16 cellular contexts compared by ENCODE assay signal in the genomic region with DNA sequence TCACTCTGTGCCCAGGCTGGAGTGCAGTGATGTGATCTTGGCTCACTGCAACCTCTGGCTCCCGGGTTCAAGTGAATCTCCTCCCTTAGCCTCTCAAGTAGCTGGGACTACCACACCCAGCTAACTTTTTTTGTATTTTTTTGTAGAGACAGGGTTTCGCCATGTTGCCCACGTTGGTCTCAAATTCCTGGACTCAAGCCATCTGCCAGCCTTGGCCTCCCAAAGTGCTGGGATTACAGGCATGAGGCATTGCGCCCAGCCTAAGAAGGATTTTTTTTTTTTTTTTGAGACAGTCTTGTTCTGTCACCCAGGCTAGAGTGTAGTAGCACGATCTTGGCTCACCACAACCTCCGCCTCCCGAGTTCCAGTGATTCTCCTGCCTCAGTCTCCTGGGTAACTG. TPM values are rescaled to one million over a fixed set of nuclear protein-coding genes. Genes with fewer than 3 reads are reported as not detected.
DNase-seq lines count a peak whose midpoint lies in the region; ATAC-seq, FAIRE-seq and TF ChIP-seq lines count a peak whose summit lies in the region.
"Not testable (repeated sequence)": the region's sequence is repeated elsewhere in the genome, so short reads cannot be mapped to it uniquely, and the experiment has no call there.
"Had no signal": no experiment of that assay in that cellular context is flagged by ENCODE, and none has a peak within 500 bp of the region (broad histone marks: within the 10 kb centered on the region; RNA-seq: fewer than 3 reads in every experiment).

No MANE protein-coding gene starts in this region.

- not testable (repeated sequence) for TF ChIP-seq POLR2A in GM12878 (IDR thresholded peaks at IDR 0.05; ENCODE audit: low read depth, low read length)

- H3K27ac ChIP-seq in OCI-LY3 (ENCODE audit: low read length) = peak overlapping the region; percentile 51
- H3K27ac ChIP-seq in GM12878 (ENCODE audit: control insufficient read depth, insufficient read depth) = not testable (repeated sequence)
- peak overlapping the region; percentile 52 to 69 for H3K27ac ChIP-seq in esophagus (ENCODE audit: low read depth in 2 of 2, low read length in 1 of 2)
- peak overlapping the region; percentile 74 for H3K27ac ChIP-seq in foreskin keratinocyte
- H3K27ac ChIP-seq in smooth muscle cell (ENCODE audit: low read depth) = peak overlapping the region; percentile 76

- peak overlapping the region; percentile 47 for H3K27ac Mint-ChIP-seq in activated CD8-positive, alpha-beta memory T cell treated with anti-CD3 and anti-CD28 coated beads, Interleukin-2, amount 10 ng/mL, durations not matched to agents 7 days and 5 days

- RAD21 ChIA-PET in GM12878 (lab: Charles Lee; ENCODE audit: unreplicated experiment) = interaction anchor here (0.9 to 2.2 kb wide), 4 partner anchors 22 to 55 kb away, joined by 3 to 6 read pairs (median 4); no protein-coding TSS in a partner anchor

- H3K4me3 Mint-ChIP-seq in activated CD8-positive, alpha-beta memory T cell treated with anti-CD3 and anti-CD28 coated beads, Interleukin-2, amount 10 ng/mL, durations not matched to agents 7 days and 5 days = not testable (repeated sequence)

- not testable (repeated sequence) for TF ChIP-seq EP300 in GM12878 (IDR thresholded peaks at IDR 0.05; ENCODE audit: borderline replicate concordance in 1 of 2, control insufficient read depth in 1 of 2, low read depth in 2 of 2, low read length in 2 of 2)

- peak overlapping the region; percentile 50 for H3K4me2 ChIP-seq in OCI-LY3 (ENCODE audit: low read length)
- H3K4me2 ChIP-seq in GM12878 (ENCODE audit: control insufficient read depth, insufficient read depth) = not testable (repeated sequence)
- peak overlapping the region; percentile 66 for H3K4me2 ChIP-seq in smooth muscle cell

- H2AFZ ChIP-seq in OCI-LY3 (ENCODE audit: low read depth, low read length) = 0 out of 2 replicates have a peak overlapping the region, but pooled peaks have one; percentile 66
- H2AFZ ChIP-seq in GM12878 (ENCODE audit: control insufficient read depth, low read depth, low read length) = not testable (repeated sequence)
- H2AFZ ChIP-seq in smooth muscle cell (ENCODE audit: low read depth) = peak overlapping the region; percentile 91

- not testable (repeated sequence) for H3K27me3 ChIP-seq in OCI-LY3 (ENCODE audit: low read depth, low read length); GM12878 (replicated peaks in 1 of 2; ENCODE audit: control insufficient read depth in 2 of 2, insufficient read depth in 2 of 2, low read length in 1 of 2); bronchial epithelial cell (ENCODE audit: control insufficient read depth, insufficient read depth, low read length); esophagus (ENCODE audit: control insufficient read depth in 1 of 2, insufficient read depth in 2 of 2, low read length in 2 of 2); foreskin keratinocyte; smooth muscle cell (ENCODE audit: low read depth)

- TF ChIP-seq CTCF in OCI-LY3 (IDR thresholded peaks at IDR 0.05; ENCODE audit: low read depth, low read length); GM12878 (IDR thresholded peaks at IDR 0.05 in 2 of 3, conservative IDR thresholded peaks at IDR 0.05 in 1 of 3; ENCODE audit: control insufficient read depth in 2 of 3, extremely low read depth in 1 of 3, insufficient read depth in 1 of 3, low read depth in 3 of 3, low read length in 3 of 3); bronchial epithelial cell (IDR thresholded peaks at IDR 0.05; ENCODE audit: insufficient read depth, low read length, severe bottlenecking); foreskin keratinocyte (conservative IDR thresholded peaks at IDR 0.05); smooth muscle cell (IDR thresholded peaks at IDR 0.05; ENCODE audit: borderline replicate concordance, insufficient read depth, poor library complexity, severe bottlenecking): not testable (repeated sequence)

- CTCF ChIA-PET in activated CD8-positive, alpha-beta memory T cell treated with anti-CD3 and anti-CD28 coated beads, Interleukin-2, amount 10 ng/mL, durations not matched to agents 7 days and 5 days (lab: Charles Lee) = not testable (repeated sequence)
- CTCF ChIA-PET in GM12878 (lab: Yijun Ruan, JAX) = interaction anchor here (0.9 to 1.4 kb wide), 3 partner anchors 14 to 204 kb away, joined by 3 to 4 read pairs (median 3); no protein-coding TSS in a partner anchor

- not testable (repeated sequence) for H3K79me2 ChIP-seq in OCI-LY3 (ENCODE audit: low read length); GM12878 (ENCODE audit: control insufficient read depth, insufficient read depth, low read length); smooth muscle cell (ENCODE audit: low read depth)

- not testable (repeated sequence) for DNase-seq in activated CD8-positive, alpha-beta memory T cell treated with anti-CD3 and anti-CD28 coated beads, Interleukin-2, amount 10 ng/mL, durations not matched to agents 7 days and 5 days; GM12878 (ENCODE audit: low read depth, low spot score); foreskin keratinocyte; smooth muscle cell (lab: John Stamatoyannopoulos, UW; ENCODE audit: unreplicated experiment)
- peak; percentile 78 for DNase-seq in bronchial epithelial cell (ENCODE audit: low read depth)

- in situ Hi-C loops in GM12878 (cut with MboI) = not testable (repeated sequence)

- H3K9ac ChIP-seq in OCI-LY3 (ENCODE audit: low read length) = peak overlapping the region; percentile 25; the same call in 1 of the 2 replicates
- not testable (repeated sequence) for H3K9ac ChIP-seq in GM12878 (ENCODE audit: control insufficient read depth, insufficient read depth, low read length)
- H3K9ac ChIP-seq in smooth muscle cell (ENCODE audit: low read depth) = peak overlapping the region; percentile 21

- H3K9me3 ChIP-seq in OCI-LY3 (ENCODE audit: insufficient read depth, low read length); GM12878 (replicated peaks; ENCODE audit: control insufficient read depth, insufficient read depth, low read length); esophagus (ENCODE audit: control insufficient read depth in 2 of 2, insufficient read depth in 1 of 2, low read depth in 1 of 2, low read length in 1 of 2); smooth muscle cell (replicated peaks; ENCODE audit: low read depth): not testable (repeated sequence)

- 37% methylated on average over 7 of the region's 7 CpGs for WGBS in GM12878 (ENCODE audit: insufficient coverage, insufficient replicate concordance, low lambda C conversion rate, missing lambda C conversion rate)
- 56 to 70% methylated on average over 7 of the region's 7 CpGs for WGBS in esophagus, 2 donors
- 82% methylated on average over 7 of the region's 7 CpGs for WGBS in smooth muscle cell (ENCODE audit: low lambda C conversion rate)

- POLR2A ChIA-PET in GM12878 (lab: Charles Lee) = not testable (repeated sequence)

- SMC1A ChIA-PET in GM12878 (lab: Charles Lee; ENCODE audit: uncharacterized antibody, unreplicated experiment) = interaction anchor here (0.8 to 2.6 kb wide), 11 partner anchors 9 to 318 kb away, joined by 3 to 9 read pairs (median 3); no protein-coding TSS in a partner anchor

- H3K9me3 Mint-ChIP-seq in activated CD8-positive, alpha-beta memory T cell treated with anti-CD3 and anti-CD28 coated beads, Interleukin-2, amount 10 ng/mL, durations not matched to agents 7 days and 5 days (ENCODE audit: low read depth) = not testable (repeated sequence)

- peaks cover 14% of the 10 kb centered on the region for H3K27me3 Mint-ChIP-seq in activated CD8-positive, alpha-beta memory T cell treated with anti-CD3 and anti-CD28 coated beads, Interleukin-2, amount 10 ng/mL, durations not matched to agents 7 days and 5 days

- not testable (repeated sequence) for FAIRE-seq in GM12878 (lab: Jason Lieb, UNC); bronchial epithelial cell (lab: Jason Lieb, UNC)

- peaks cover 20% of the 10 kb centered on the region for H3K4me1 ChIP-seq in OCI-LY3 (ENCODE audit: low read length)
- H3K4me1 ChIP-seq in GM12878 (ENCODE audit: control insufficient read depth, insufficient read depth, low read length); esophagus (ENCODE audit: control insufficient read depth in 2 of 2, insufficient read depth in 2 of 2, low read length in 1 of 2); smooth muscle cell (ENCODE audit: low read depth): not testable (repeated sequence)
- H3K4me1 ChIP-seq in foreskin keratinocyte = peaks cover 29% of the 10 kb centered on the region

- not testable (repeated sequence) for TF ChIP-seq RAD21 in GM12878 (IDR thresholded peaks at IDR 0.05; ENCODE audit: insufficient read depth, low read depth, low read length)

- ATAC-seq in GM18511 (IDR thresholded peaks at IDR 0.05; ENCODE audit: unreplicated experiment) (peak; percentile 3), foreskin keratinocyte (peak; percentile 13)
- ATAC-seq in activated CD8-positive, alpha-beta memory T cell treated with anti-CD3 and anti-CD28 coated beads, Interleukin-2, amount 10 ng/mL, durations not matched to agents 7 days and 5 days; GM12878: not testable (repeated sequence)

- not testable (repeated sequence) for H4K20me1 ChIP-seq in OCI-LY3 (ENCODE audit: insufficient read depth, low read length); GM12878 (ENCODE audit: control insufficient read depth, insufficient read depth); smooth muscle cell (ENCODE audit: low read depth)

- H3K4me3 ChIP-seq in OCI-LY3 (ENCODE audit: low read length) (0 out of 2 replicates have a peak overlapping the region, but pooled peaks have one; percentile 17), bronchial epithelial cell (ENCODE audit: low read depth, low read length) (peak overlapping the region; percentile 14)
- not testable (repeated sequence) for H3K4me3 ChIP-seq in GM12878; esophagus (ENCODE audit: low read depth in 1 of 2, low read length in 2 of 2); smooth muscle cell

- H3K4me1 Mint-ChIP-seq in activated CD8-positive, alpha-beta memory T cell treated with anti-CD3 and anti-CD28 coated beads, Interleukin-2, amount 10 ng/mL, durations not matched to agents 7 days and 5 days = not testable (repeated sequence)

- TSS peak; percentile 70 for BruUV-seq in GM12878 (replicated peaks; lab: Mats Ljungman, UMichigan)

- not testable (repeated sequence) for H3K36me3 ChIP-seq in OCI-LY3 (replicated peaks; ENCODE audit: low read depth, low read length); GM12878 (ENCODE audit: control insufficient read depth in 2 of 2, insufficient read depth in 2 of 2, low read length in 1 of 2); bronchial epithelial cell (ENCODE audit: control insufficient read depth, insufficient read depth, low read length); esophagus (ENCODE audit: control insufficient read depth in 2 of 2, insufficient read depth in 2 of 2, low read length in 1 of 2); smooth muscle cell (ENCODE audit: low read depth)

- not testable (repeated sequence) for H3F3A ChIP-seq in smooth muscle cell (ENCODE audit: low read depth)

- intact Hi-C loops in GM12878 (cut with micrococcal nuclease; ENCODE audit: unreplicated experiment) = not testable (repeated sequence)

- not testable (repeated sequence) for H3K36me3 Mint-ChIP-seq in activated CD8-positive, alpha-beta memory T cell treated with anti-CD3 and anti-CD28 coated beads, Interleukin-2, amount 10 ng/mL, durations not matched to agents 7 days and 5 days

RNA-seq across cellular contexts. Expression of a gene that starts 7.2 kb away (rescaled TPM):
- total RNA-seq in activated CD8-positive, alpha-beta memory T cell treated with anti-CD3 and anti-CD28 coated beads, Interleukin-2, amount 10 ng/mL, durations not matched to agents 7 days and 5 days = not detected
- total RNA-seq in GM12878 (2013; cell fraction: nucleolus; rRNA removed) = not detected in 2 replicates
- total RNA-seq in GM12878 (2014; rRNA removed) (0.79 and 2.7 TPM in 2 replicates), GM12878 (2014; rRNA removed; fragmentation: Illumina TruSeq; extraction: Trizol) (3.1 and 4.5 TPM in 2 replicates), GM12878 (2021) (2.6 and 3.2 TPM in 2 replicates), bronchial epithelial cell (0.53 and 6.7 TPM in 2 replicates), foreskin keratinocyte (4.3 and 5.7 TPM in 2 replicates), smooth muscle cell (0.45 TPM in 1 of 2 replicates, not detected in the other)
- not detected for polyA plus RNA-seq in GM12878 (2011; ENCODE audit: low read depth)
- polyA plus RNA-seq in GM12878 (2011; rRNA removed) (5.4 and 5.9 TPM in 2 replicates), GM12878 (2014; fragmentation: Illumina TruSeq; extraction: Trizol) (4.0 and 4.2 TPM in 2 replicates), GM12878 (2014; fragmentation: Nextera tagmentation; extraction: Ambion mirVana) (1 to 10 TPM; 6.9 to 7.8 TPM), GM12878 (2014; rRNA removed) (2.3 and 3.9 TPM in 2 replicates), GM12878 (2016; fragmentation: Nextera tagmentation; extraction: Ambion mirVana) (1 to 10 TPM; 1.5 to 4.2 TPM), esophagus (1 to 10 TPM; 4.4 to 5.8 TPM), foreskin keratinocyte (5.3 and 8.6 TPM in 2 replicates), smooth muscle cell (1.1 and 2.6 TPM in 2 replicates)
- polyA plus RNA-seq in GM12878 (2011; cell fraction: cytosol; rRNA removed) = 2.0 and 2.7 TPM in 2 replicates
- polyA plus RNA-seq in GM12878 (2011; cell fraction: nucleus; rRNA removed) = 2.0 and 2.2 TPM in 2 replicates
- polyA plus RNA-seq in GM12878 (2012) = 0.58 and 0.63 TPM in 2 replicates
- 0.46 and 3.1 TPM in 2 replicates for polyA minus RNA-seq in GM12878 (2011; rRNA and poly(A)+ RNA removed)
- polyA minus RNA-seq in GM12878 (2011; cell fraction: cytosol; rRNA and poly(A)+ RNA removed) = not detected in 2 replicates
- polyA minus RNA-seq in GM12878 (2011; cell fraction: nucleus; rRNA and poly(A)+ RNA removed) = 0.36 TPM in 1 of 2 replicates, not detected in the other
- total RNA-seq: CD4-positive, alpha-beta T cell; CD8-positive, alpha-beta memory T cell; G401; GM23338; H4; H9 had no signal
- polyA plus RNA-seq: A549; CD14-positive monocyte; CD8-positive, alpha-beta memory T cell; GM23338 had no signal

RNA-seq across cellular contexts. Expression of a gene that starts 17.1 kb away (rescaled TPM):
- not detected for total RNA-seq in activated CD8-positive, alpha-beta memory T cell treated with anti-CD3 and anti-CD28 coated beads, Interleukin-2, amount 10 ng/mL, durations not matched to agents 7 days and 5 days
- total RNA-seq in GM12878 (2013; cell fraction: nucleolus; rRNA removed) = not detected in 2 replicates
- total RNA-seq in GM12878 (2014; rRNA removed) = not detected in 2 replicates
- not detected in 2 replicates for total RNA-seq in GM12878 (2014; rRNA removed; fragmentation: Illumina TruSeq; extraction: Trizol)
- not detected in 2 replicates for total RNA-seq in GM12878 (2021)
- polyA plus RNA-seq in GM12878 (2011; ENCODE audit: low read depth) = not detected
- not detected in 2 replicates for polyA plus RNA-seq in GM12878 (2011; rRNA removed)
- not detected in 2 replicates for polyA plus RNA-seq in GM12878 (2011; cell fraction: cytosol; rRNA removed)
- not detected in 2 replicates for polyA plus RNA-seq in GM12878 (2011; cell fraction: nucleus; rRNA removed)
- not detected in 2 replicates for polyA plus RNA-seq in GM12878 (2012)
- polyA plus RNA-seq in GM12878 (2014; fragmentation: Illumina TruSeq; extraction: Trizol) = not detected in 2 replicates
- not detected for polyA plus RNA-seq in GM12878 (2014; fragmentation: Nextera tagmentation; extraction: Ambion mirVana)
- not detected in 2 replicates for polyA plus RNA-seq in GM12878 (2014; rRNA removed)
- polyA plus RNA-seq in GM12878 (2016; fragmentation: Nextera tagmentation; extraction: Ambion mirVana) = not detected
- polyA minus RNA-seq in GM12878 (2011; rRNA and poly(A)+ RNA removed) = not detected in 2 replicates
- polyA minus RNA-seq in GM12878 (2011; cell fraction: cytosol; rRNA and poly(A)+ RNA removed) = not detected in 2 replicates
- polyA minus RNA-seq in GM12878 (2011; cell fraction: nucleus; rRNA and poly(A)+ RNA removed) = not detected in 2 replicates
- total RNA-seq in bronchial epithelial cell = not detected in 2 replicates
- not detected for polyA plus RNA-seq in esophagus
- not detected in 2 replicates for total RNA-seq in foreskin keratinocyte
- not detected in 2 replicates for polyA plus RNA-seq in foreskin keratinocyte
- total RNA-seq in smooth muscle cell = not detected in 2 replicates
- not detected in 2 replicates for polyA plus RNA-seq in smooth muscle cell
- total RNA-seq: CD4-positive, alpha-beta T cell; CD8-positive, alpha-beta memory T cell; G401; GM23338; H4; H9 had no signal
- polyA plus RNA-seq: A549; CD14-positive monocyte; CD8-positive, alpha-beta memory T cell; GM23338 had no signal

RNA-seq across cellular contexts. Expression of a gene that starts 36.0 kb away (rescaled TPM):
- not detected for total RNA-seq in activated CD8-positive, alpha-beta memory T cell treated with anti-CD3 and anti-CD28 coated beads, Interleukin-2, amount 10 ng/mL, durations not matched to agents 7 days and 5 days
- not detected in 2 replicates for total RNA-seq in GM12878 (2013; cell fraction: nucleolus; rRNA removed)
- total RNA-seq in GM12878 (2014; rRNA removed) = not detected in 2 replicates
- not detected in 2 replicates for total RNA-seq in GM12878 (2014; rRNA removed; fragmentation: Illumina TruSeq; extraction: Trizol)
- not detected in 2 replicates for total RNA-seq in GM12878 (2021)
- polyA plus RNA-seq in GM12878 (2011; ENCODE audit: low read depth) = not detected
- not detected in 2 replicates for polyA plus RNA-seq in GM12878 (2011; rRNA removed)
- polyA plus RNA-seq in GM12878 (2011; cell fraction: cytosol; rRNA removed) = not detected in 2 replicates
- polyA plus RNA-seq in GM12878 (2011; cell fraction: nucleus; rRNA removed) = 0.12 TPM in 1 of 2 replicates, not detected in the other
- not detected in 2 replicates for polyA plus RNA-seq in GM12878 (2012)
- not detected in 2 replicates for polyA plus RNA-seq in GM12878 (2014; fragmentation: Illumina TruSeq; extraction: Trizol)
- not detected for polyA plus RNA-seq in GM12878 (2014; fragmentation: Nextera tagmentation; extraction: Ambion mirVana)
- not detected in 2 replicates for polyA plus RNA-seq in GM12878 (2014; rRNA removed)
- polyA plus RNA-seq in GM12878 (2016; fragmentation: Nextera tagmentation; extraction: Ambion mirVana) = not detected
- not detected in 2 replicates for polyA minus RNA-seq in GM12878 (2011; rRNA and poly(A)+ RNA removed)
- not detected in 2 replicates for polyA minus RNA-seq in GM12878 (2011; cell fraction: cytosol; rRNA and poly(A)+ RNA removed)
- 0.24 TPM in 1 of 2 replicates, not detected in the other for polyA minus RNA-seq in GM12878 (2011; cell fraction: nucleus; rRNA and poly(A)+ RNA removed)
- total RNA-seq in bronchial epithelial cell = not detected in 2 replicates
- not detected for polyA plus RNA-seq in esophagus
- total RNA-seq in foreskin keratinocyte = not detected in 2 replicates
- not detected in 2 replicates for polyA plus RNA-seq in foreskin keratinocyte
- total RNA-seq in smooth muscle cell = not detected in 2 replicates
- not detected in 2 replicates for polyA plus RNA-seq in smooth muscle cell
- total RNA-seq: CD4-positive, alpha-beta T cell; CD8-positive, alpha-beta memory T cell; G401; GM23338; H4; H9 had no signal
- polyA plus RNA-seq: A549; CD14-positive monocyte; CD8-positive, alpha-beta memory T cell; GM23338 had no signal
